1 cellular context compared by ENCODE assay signal in the genomic region with DNA sequence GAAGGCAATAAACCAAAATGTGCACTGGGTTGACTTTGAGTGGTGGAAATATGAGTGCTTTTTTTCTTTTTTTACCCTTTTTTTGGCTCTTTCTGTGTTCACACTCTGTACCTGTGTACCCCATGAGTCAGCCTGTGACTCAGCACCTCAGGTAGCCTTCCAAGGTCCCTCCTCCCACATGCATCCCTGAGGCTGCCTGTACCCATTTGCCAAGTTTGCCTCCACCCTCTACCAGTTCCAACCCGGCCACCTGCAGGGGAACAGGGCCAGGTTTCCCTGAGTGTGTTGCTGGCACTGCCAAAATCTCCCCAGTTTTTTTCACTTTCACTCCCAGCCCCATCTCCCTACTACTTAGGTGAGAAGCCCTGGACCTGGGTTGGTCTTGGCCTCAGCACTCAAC.
A peak's percentile ranks its signal among the peaks of the same experiment; 100 is the strongest.
TF ChIP-seq lines count a peak whose summit lies in the region.

No MANE protein-coding gene starts in this region.

TF ChIP-seq in HepG2, 621 proteins besides CTCF, POLR2A, EP300 and RAD21:
- TF ChIP-seq ARHGAP35 (CRISPR knock-in tag; IDR thresholded peaks at IDR 0.05; ENCODE audit: borderline replicate concordance) (no peak), ASH2L (IDR thresholded peaks at IDR 0.05; ENCODE audit: insufficient read length, low read depth, low read length) (no peak), ZNF367 (CRISPR knock-in tag; IDR thresholded peaks at IDR 0.05; ENCODE audit: borderline replicate concordance) (no peak), FOSL2 (CRISPR knock-in tag; IDR thresholded peaks at IDR 0.05) (peak; percentile 48; the same call in 1 of the 2 replicates), TOE1 (CRISPR knock-in tag; IDR thresholded peaks at IDR 0.05) (no peak)
- TF ChIP-seq, protein P1, sequence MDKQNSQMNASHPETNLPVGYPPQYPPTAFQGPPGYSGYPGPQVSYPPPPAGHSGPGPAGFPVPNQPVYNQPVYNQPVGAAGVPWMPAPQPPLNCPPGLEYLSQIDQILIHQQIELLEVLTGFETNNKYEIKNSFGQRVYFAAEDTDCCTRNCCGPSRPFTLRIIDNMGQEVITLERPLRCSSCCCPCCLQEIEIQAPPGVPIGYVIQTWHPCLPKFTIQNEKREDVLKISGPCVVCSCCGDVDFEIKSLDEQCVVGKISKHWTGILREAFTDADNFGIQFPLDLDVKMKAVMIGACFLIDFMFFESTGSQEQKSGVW (CRISPR knock-in tag; IDR thresholded peaks at IDR 0.05; ENCODE audit: borderline replicate concordance), result no peak
- TF ChIP-seq, protein P2, sequence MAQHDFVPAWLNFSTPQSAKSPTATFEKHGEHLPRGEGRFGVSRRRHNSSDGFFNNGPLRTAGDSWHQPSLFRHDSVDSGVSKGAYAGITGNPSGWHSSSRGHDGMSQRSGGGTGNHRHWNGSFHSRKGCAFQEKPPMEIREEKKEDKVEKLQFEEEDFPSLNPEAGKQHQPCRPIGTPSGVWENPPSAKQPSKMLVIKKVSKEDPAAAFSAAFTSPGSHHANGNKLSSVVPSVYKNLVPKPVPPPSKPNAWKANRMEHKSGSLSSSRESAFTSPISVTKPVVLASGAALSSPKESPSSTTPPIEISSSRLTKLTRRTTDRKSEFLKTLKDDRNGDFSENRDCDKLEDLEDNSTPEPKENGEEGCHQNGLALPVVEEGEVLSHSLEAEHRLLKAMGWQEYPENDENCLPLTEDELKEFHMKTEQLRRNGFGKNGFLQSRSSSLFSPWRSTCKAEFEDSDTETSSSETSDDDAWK (CRISPR knock-in tag; IDR thresholded peaks at IDR 0.05), result no peak
